Comparison of ENCODE assay signal across 10 cellular contexts in the genomic region with DNA sequence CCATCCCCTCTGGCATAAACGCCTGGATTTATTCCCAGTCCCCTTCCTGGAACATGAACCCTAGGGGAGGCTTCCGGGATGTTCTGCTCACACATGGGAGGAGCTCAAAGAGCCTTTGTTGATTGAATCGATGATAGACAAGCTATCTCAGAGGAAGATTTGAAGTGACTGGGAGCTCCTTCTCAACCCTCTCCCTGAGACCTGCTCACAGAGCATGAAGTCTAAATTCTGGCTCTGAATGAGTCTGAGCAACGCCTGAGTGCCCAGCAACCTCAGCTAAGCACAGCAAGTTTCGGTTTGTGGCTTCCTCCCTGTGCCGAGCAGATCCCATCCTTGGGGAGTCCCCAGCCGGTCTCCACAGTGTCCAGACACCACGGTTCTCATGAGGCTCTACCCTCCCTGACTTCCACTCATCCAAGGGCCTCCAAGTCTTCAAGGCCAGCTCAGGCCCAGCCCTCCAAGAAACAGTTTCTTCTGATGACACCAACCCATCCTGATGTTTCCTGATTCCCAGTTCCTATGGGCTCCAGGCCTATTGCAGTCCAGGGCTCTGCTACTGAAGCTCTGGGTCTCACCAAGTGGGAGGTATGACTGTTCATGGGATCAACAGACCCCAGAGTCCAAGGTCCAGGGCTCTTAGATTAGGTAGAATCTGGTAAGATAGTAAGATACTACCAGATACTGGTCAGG.
A peak's percentile ranks its signal among the peaks of the same experiment; 100 is the strongest.
DNase-seq lines count a peak whose midpoint lies in the region; ATAC-seq lines count a peak whose summit lies in the region.
"Had no signal": no experiment of that assay in that cellular context is flagged by ENCODE, and none has a peak within 500 bp of the region (broad histone marks: within the 10 kb centered on the region; RNA-seq: fewer than 3 reads in every experiment).

No MANE protein-coding gene starts in this region.

- DNase-seq in germinal center (ENCODE audit: low spot score) (peak; percentile 33), amniotic stem cell (lab: John Stamatoyannopoulos, UW) (no peak), NCI-H1417 treated with DMSO at 0.1 percent for 48 hours (lab: John Stamatoyannopoulos, UW) (no peak), GF-D8 (lab: John Stamatoyannopoulos, UW) (no peak)
- no peak for DNase-seq in stimulated activated CD4-positive, alpha-beta T cell treated with anti-CD3 and anti-CD28 coated beads, Interleukin-15, amount 100 ng/mL, for 24 hours
- DNase-seq: activated gamma-delta T cell had no signal

- peak; percentile 89 for ATAC-seq in GM18499 (IDR thresholded peaks at IDR 0.05; ENCODE audit: insufficient read depth, unreplicated experiment)
- ATAC-seq in GM21367 (IDR thresholded peaks at IDR 0.05; ENCODE audit: unreplicated experiment) = peak; percentile 91
- ATAC-seq in HG03139 (IDR thresholded peaks at IDR 0.05; ENCODE audit: unreplicated experiment) = peak; percentile 88
- ATAC-seq: SK-N-SH treated with all-trans-retinoic acid at 6 μM for 48 hours had no signal
